In genomic region chr11:115912484-115912945, GRCh38 we compare ENCODE assay signal across 8 cellular contexts.
DNase-seq lines count a peak whose midpoint lies in the region; ATAC-seq and TF ChIP-seq lines count a peak whose summit lies in the region.

No MANE protein-coding gene starts in this region.

- peaks cover 15% of the 10 kb centered on the region; the same call in 1 of the 2 replicates for H3K27me3 ChIP-seq in PC-9 (ENCODE audit: insufficient read depth, low read depth)

- H3K79me2 ChIP-seq in PC-9 (ENCODE audit: low read depth) = no peaks in the 10 kb centered on the region

- H3K9me2 ChIP-seq in PC-9 (ENCODE audit: insufficient read depth) = no peaks in the 10 kb centered on the region

- H2AFZ ChIP-seq in PC-9 = no peak overlapping the region

- H3K9me3 ChIP-seq in PC-9 (ENCODE audit: insufficient read depth, low read depth) = no peaks in the 10 kb centered on the region

- no peaks in the 10 kb centered on the region for H3K4me1 ChIP-seq in PC-9 (replicated peaks; ENCODE audit: insufficient read depth)

- H3F3A ChIP-seq in PC-9 (ENCODE audit: insufficient read depth, low read depth) = no peaks in the 10 kb centered on the region

- POLR2A ChIA-PET in PC-9 (lab: Charles Lee; ENCODE audit: unreplicated experiment) = no interaction called here

- no peaks in the 10 kb centered on the region for H3K36me3 ChIP-seq in PC-9 (ENCODE audit: low read depth)

- no peak for DNase-seq in AG09309 (ENCODE audit: low read depth)
- DNase-seq in M059J (ENCODE audit: low read depth) = peak; percentile 57
- peak; percentile 75 for DNase-seq in cerebellar cortex (ENCODE audit: low spot score)
- DNase-seq in KBM-7 = no peak
- no peak for DNase-seq in activated CD4-positive, alpha-beta T cell treated with anti-CD3 and anti-CD28 coated beads, Interleukin-2, amount 50 U/mL, for 1 hour
- DNase-seq in PC-9 = no peak

- H3K4me2 ChIP-seq in PC-9 = no peak overlapping the region

- no TSS peak for BruUV-seq in PC-9 (replicated peaks; lab: Mats Ljungman, UMichigan)

- no peaks in the 10 kb centered on the region for H4K20me1 ChIP-seq in PC-9 (ENCODE audit: insufficient read depth)

- CTCF ChIA-PET in PC-9 (lab: Charles Lee) = no interaction called here

- no peak overlapping the region for H3K27ac ChIP-seq in PC-9

- intact Hi-C loops in PC-9 (cut with micrococcal nuclease; ENCODE audit: unreplicated experiment) = no loop called here

- TF ChIP-seq CTCF in AG09309 (IDR thresholded peaks at IDR 0.05; ENCODE audit: control insufficient read depth, insufficient read depth, low read depth, low read length, missing control alignments) = peak; percentile 12
- TF ChIP-seq CTCF in PC-9 (conservative IDR thresholded peaks at IDR 0.05) = no peak

- peak; percentile 49 for ATAC-seq in GM18907 (IDR thresholded peaks at IDR 0.05; ENCODE audit: unreplicated experiment)
- no peak for ATAC-seq in esophagus mucosa

- H3K4me3 ChIP-seq in AG09309 (ENCODE audit: control insufficient read depth, low read depth, low read length) (no peak overlapping the region), PC-9 (no peak overlapping the region)

- in situ Hi-C loops in KBM-7 (cut with MboI; ENCODE audit: low pct_unique_long_range_greater_than_20kb, low sequenced_read_pairs) = no loop called here

Comparison
In these comparisons a context has a peak if more than half of its experiments do, and no peak if none do; other contexts are left out.
1. DNase-seq: peak in M059J (single experiment) and cerebellar cortex (single experiment); none in AG09309 (single experiment), KBM-7 (single experiment), activated CD4-positive, alpha-beta T cell treated with anti-CD3 and anti-CD28 coated beads, Interleukin-2, amount 50 U/mL, for 1 hour (single experiment) and PC-9 (0 of 2).